1 cellular context compared by ENCODE assay signal in the genomic region with DNA sequence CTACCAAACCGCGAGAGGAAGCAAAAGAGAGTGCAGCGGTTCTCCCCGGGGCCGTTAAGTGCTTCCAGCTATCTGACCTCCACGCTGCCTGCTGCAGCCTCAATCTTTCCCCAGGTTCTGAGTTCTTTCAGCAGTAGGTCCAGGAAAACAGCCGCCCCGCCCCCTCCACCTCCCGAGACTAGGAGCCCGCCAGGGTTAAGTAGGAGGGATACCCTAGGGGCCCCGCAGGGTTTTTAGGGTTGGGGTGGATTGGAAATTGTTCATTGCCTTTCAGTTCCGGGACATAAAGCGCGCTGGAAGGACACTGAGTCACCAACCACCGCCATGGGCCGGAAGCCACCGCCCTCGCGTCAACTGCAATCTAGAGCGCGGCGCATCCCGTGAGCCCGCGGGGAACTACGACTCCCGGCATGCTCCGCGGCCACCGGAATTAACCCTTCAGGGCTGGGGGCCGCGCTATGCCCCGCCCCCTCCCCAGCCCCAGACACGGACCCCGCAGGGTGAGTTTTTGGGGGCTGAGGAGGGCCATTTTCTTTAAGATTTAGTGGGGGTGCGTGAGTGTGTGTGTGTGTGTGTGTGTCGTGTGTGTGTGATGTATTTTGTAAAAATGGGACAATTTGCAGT.
TF ChIP-seq lines count a peak whose summit lies in the region.

Gene MYL6B (plus strand): TSS at position 456 of the 624 bp plus-strand sequence. CDS start 1,332 bp downstream, outside the sequence.

TF ChIP-seq in HepG2, 621 proteins besides CTCF, POLR2A, EP300 and RAD21 (continued from another document and continues in another):
- TF ChIP-seq KLF16 (CRISPR knock-in tag; IDR thresholded peaks at IDR 0.05) (peak in 1 of 2 experiments; percentile 28; a peak in 1 of 4 replicates), ZNF652 (CRISPR knock-in tag; IDR thresholded peaks at IDR 0.05; ENCODE audit: borderline replicate concordance, low read depth) (peak; percentile 99), ZSCAN9 (CRISPR knock-in tag; IDR thresholded peaks at IDR 0.05; ENCODE audit: borderline replicate concordance) (no peak), MEIS2 (CRISPR knock-in tag; IDR thresholded peaks at IDR 0.05) (peak; percentile 80; the same call in 1 of the 2 replicates), ZNF205 (CRISPR knock-in tag; IDR thresholded peaks at IDR 0.05) (0 out of 2 replicates have a peak, but pooled peaks have one; percentile 17), FOXK2 (IDR thresholded peaks at IDR 0.05) (no peak), RFXANK (CRISPR knock-in tag; IDR thresholded peaks at IDR 0.05) (no peak), RNF2 (conservative IDR thresholded peaks at IDR 0.05; ENCODE audit: low read depth) (no peak), STAT6 (CRISPR knock-in tag; IDR thresholded peaks at IDR 0.05; ENCODE audit: borderline replicate concordance) (no peak), CBX1 (IDR thresholded peaks at IDR 0.05; ENCODE audit: low read depth) (peak; percentile 51), SNAI1 (CRISPR knock-in tag; IDR thresholded peaks at IDR 0.05; ENCODE audit: borderline replicate concordance) (no peak), POGZ (CRISPR knock-in tag; IDR thresholded peaks at IDR 0.05) (peak; percentile 49), RBAK (CRISPR knock-in tag; IDR thresholded peaks at IDR 0.05) (no peak), ISL2 (CRISPR knock-in tag; IDR thresholded peaks at IDR 0.05) (no peak), ZNF598 (CRISPR knock-in tag; IDR thresholded peaks at IDR 0.05; ENCODE audit: borderline replicate concordance) (no peak), FOXK1 (CRISPR knock-in tag; IDR thresholded peaks at IDR 0.05; ENCODE audit: borderline replicate concordance, low read depth) (peak; percentile 73; the same call in 1 of the 2 replicates), MATR3 (CRISPR knock-in tag; IDR thresholded peaks at IDR 0.05) (no peak), NFKBIZ (CRISPR knock-in tag; IDR thresholded peaks at IDR 0.05) (no peak), GABPB1 (CRISPR knock-in tag; IDR thresholded peaks at IDR 0.05) (peak; percentile 95), ZNF503 (CRISPR knock-in tag; IDR thresholded peaks at IDR 0.05) (peak; percentile 53; the same call in 1 of the 2 replicates), CREM (IDR thresholded peaks at IDR 0.05) (peak; percentile 86), CREM (CRISPR knock-in tag; IDR thresholded peaks at IDR 0.05) (no peak), BCL6 (CRISPR knock-in tag; IDR thresholded peaks at IDR 0.05) (0 out of 2 replicates have a peak, but pooled peaks have one; percentile 25), HHEX (CRISPR knock-in tag; IDR thresholded peaks at IDR 0.05) (no peak), RARA (CRISPR knock-in tag; IDR thresholded peaks at IDR 0.05) (peak; percentile 35; the same call in 1 of the 2 replicates), AGO2 (optimal IDR thresholded peaks at IDR 0.05; ENCODE audit: low read depth, low read length) (no peak), RAD51 (IDR thresholded peaks at IDR 0.05; ENCODE audit: borderline replicate concordance) (no peak), RFX5 (IDR thresholded peaks at IDR 0.05; ENCODE audit: low read depth, low read length) (no peak), PATZ1 (CRISPR knock-in tag; IDR thresholded peaks at IDR 0.05) (peak; percentile 88), ZBTB33 (CRISPR knock-in tag; IDR thresholded peaks at IDR 0.05) (no peak), GATAD2A (CRISPR knock-in tag; IDR thresholded peaks at IDR 0.05) (peak; percentile 43; the same call in 1 of the 2 replicates), ZFY (CRISPR knock-in tag; IDR thresholded peaks at IDR 0.05) (peak; percentile 76), ZC3H13 (CRISPR knock-in tag; IDR thresholded peaks at IDR 0.05) (0 out of 2 replicates have a peak, but pooled peaks have one; percentile 28), TCF12 (IDR thresholded peaks at IDR 0.05) (no peak), TCF12 (CRISPR knock-in tag; IDR thresholded peaks at IDR 0.05) (no peak), SALL1 (CRISPR knock-in tag; IDR thresholded peaks at IDR 0.05) (peak; percentile 69), ZNF563 (CRISPR knock-in tag; IDR thresholded peaks at IDR 0.05) (peak; percentile 33; the same call in 1 of the 2 replicates), SMAD9 (CRISPR knock-in tag; IDR thresholded peaks at IDR 0.05) (0 out of 2 replicates have a peak, but pooled peaks have one; percentile 25), ZNF580 (CRISPR knock-in tag; IDR thresholded peaks at IDR 0.05; ENCODE audit: borderline replicate concordance, low read depth) (no peak), SATB2 (CRISPR knock-in tag; IDR thresholded peaks at IDR 0.05) (0 out of 2 replicates have a peak, but pooled peaks have one; percentile 22)
- TF ChIP-seq, protein P1, sequence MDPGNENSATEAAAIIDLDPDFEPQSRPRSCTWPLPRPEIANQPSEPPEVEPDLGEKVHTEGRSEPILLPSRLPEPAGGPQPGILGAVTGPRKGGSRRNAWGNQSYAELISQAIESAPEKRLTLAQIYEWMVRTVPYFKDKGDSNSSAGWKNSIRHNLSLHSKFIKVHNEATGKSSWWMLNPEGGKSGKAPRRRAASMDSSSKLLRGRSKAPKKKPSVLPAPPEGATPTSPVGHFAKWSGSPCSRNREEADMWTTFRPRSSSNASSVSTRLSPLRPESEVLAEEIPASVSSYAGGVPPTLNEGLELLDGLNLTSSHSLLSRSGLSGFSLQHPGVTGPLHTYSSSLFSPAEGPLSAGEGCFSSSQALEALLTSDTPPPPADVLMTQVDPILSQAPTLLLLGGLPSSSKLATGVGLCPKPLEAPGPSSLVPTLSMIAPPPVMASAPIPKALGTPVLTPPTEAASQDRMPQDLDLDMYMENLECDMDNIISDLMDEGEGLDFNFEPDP (CRISPR knock-in tag; conservative IDR thresholded peaks at IDR 0.05) = no peak
- TF ChIP-seq, protein P2, sequence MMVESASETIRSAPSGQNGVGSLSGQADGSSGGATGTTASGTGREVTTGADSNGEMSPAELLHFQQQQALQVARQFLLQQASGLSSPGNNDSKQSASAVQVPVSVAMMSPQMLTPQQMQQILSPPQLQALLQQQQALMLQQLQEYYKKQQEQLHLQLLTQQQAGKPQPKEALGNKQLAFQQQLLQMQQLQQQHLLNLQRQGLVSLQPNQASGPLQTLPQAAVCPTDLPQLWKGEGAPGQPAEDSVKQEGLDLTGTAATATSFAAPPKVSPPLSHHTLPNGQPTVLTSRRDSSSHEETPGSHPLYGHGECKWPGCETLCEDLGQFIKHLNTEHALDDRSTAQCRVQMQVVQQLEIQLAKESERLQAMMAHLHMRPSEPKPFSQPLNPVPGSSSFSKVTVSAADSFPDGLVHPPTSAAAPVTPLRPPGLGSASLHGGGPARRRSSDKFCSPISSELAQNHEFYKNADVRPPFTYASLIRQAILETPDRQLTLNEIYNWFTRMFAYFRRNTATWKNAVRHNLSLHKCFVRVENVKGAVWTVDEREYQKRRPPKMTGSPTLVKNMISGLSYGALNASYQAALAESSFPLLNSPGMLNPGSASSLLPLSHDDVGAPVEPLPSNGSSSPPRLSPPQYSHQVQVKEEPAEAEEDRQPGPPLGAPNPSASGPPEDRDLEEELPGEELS (CRISPR knock-in tag; IDR thresholded peaks at IDR 0.05) = peak; percentile 72
- TF ChIP-seq, protein P3, sequence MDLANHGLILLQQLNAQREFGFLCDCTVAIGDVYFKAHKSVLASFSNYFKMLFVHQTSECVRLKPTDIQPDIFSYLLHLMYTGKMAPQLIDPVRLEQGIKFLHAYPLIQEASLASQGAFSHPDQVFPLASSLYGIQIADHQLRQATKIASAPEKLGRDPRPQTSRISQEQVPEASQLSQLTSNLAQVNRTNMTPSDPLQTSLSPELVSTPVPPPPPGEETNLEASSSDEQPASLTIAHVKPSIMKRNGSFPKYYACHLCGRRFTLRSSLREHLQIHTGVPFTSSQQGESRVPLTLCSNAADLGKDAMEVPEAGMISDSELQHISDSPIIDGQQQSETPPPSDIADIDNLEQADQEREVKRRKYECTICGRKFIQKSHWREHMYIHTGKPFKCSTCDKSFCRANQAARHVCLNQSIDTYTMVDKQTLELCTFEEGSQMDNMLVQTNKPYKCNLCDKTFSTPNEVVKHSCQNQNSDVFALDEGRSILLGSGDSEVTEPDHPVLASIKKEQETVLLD (CRISPR knock-in tag; IDR thresholded peaks at IDR 0.05; ENCODE audit: low read depth) = no peak
- TF ChIP-seq, protein P4, sequence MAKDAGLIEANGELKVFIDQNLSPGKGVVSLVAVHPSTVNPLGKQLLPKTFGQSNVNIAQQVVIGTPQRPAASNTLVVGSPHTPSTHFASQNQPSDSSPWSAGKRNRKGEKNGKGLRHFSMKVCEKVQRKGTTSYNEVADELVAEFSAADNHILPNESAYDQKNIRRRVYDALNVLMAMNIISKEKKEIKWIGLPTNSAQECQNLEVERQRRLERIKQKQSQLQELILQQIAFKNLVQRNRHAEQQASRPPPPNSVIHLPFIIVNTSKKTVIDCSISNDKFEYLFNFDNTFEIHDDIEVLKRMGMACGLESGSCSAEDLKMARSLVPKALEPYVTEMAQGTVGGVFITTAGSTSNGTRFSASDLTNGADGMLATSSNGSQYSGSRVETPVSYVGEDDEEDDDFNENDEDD (CRISPR knock-in tag; IDR thresholded peaks at IDR 0.05; ENCODE audit: borderline replicate concordance) = peak; percentile 61; the same call in 1 of the 2 replicates
- TF ChIP-seq, protein P5, sequence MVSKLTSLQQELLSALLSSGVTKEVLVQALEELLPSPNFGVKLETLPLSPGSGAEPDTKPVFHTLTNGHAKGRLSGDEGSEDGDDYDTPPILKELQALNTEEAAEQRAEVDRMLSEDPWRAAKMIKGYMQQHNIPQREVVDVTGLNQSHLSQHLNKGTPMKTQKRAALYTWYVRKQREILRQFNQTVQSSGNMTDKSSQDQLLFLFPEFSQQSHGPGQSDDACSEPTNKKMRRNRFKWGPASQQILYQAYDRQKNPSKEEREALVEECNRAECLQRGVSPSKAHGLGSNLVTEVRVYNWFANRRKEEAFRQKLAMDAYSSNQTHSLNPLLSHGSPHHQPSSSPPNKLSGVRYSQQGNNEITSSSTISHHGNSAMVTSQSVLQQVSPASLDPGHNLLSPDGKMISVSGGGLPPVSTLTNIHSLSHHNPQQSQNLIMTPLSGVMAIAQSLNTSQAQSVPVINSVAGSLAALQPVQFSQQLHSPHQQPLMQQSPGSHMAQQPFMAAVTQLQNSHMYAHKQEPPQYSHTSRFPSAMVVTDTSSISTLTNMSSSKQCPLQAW (CRISPR knock-in tag; IDR thresholded peaks at IDR 0.05) = no peak
